8 cellular contexts compared by ENCODE assay signal in genomic region chr5:69166686-69167487, GRCh38. TPM values are rescaled to one million over a fixed set of nuclear protein-coding genes. Genes with fewer than 3 reads are reported as not detected.
A peak's percentile ranks its signal among the peaks of the same experiment; 100 is the strongest.
DNase-seq lines count a peak whose midpoint lies in the region; ATAC-seq lines count a peak whose summit lies in the region.

Gene CCNB1 (plus strand): TSS chr5:69167150. CDS start chr5:69167263, 113 bp downstream.

- CTCF ChIA-PET in activated CD4-positive, alpha-beta T cell treated with anti-CD3 and anti-CD28 coated beads for 36 hours (lab: Charles Lee): interaction anchor here (0.6 to 1.7 kb wide), 7 partner anchors 13 to 168 kb away, joined by 3 to 7 read pairs (median 4); partner anchors contain the start of genes CENPH and SLC30A5

- peak within 1 kb of the TSS; percentile 94 for H3K4me3 Mint-ChIP-seq in activated CD4-positive, alpha-beta T cell treated with anti-CD3 and anti-CD28 coated beads for 36 hours

- peaks cover 41% of the 10 kb centered on the region for H3K36me3 Mint-ChIP-seq in activated CD4-positive, alpha-beta T cell treated with anti-CD3 and anti-CD28 coated beads for 36 hours (ENCODE audit: low read depth)

- peaks cover 17% of the 10 kb centered on the region for H3K4me1 Mint-ChIP-seq in activated CD4-positive, alpha-beta T cell treated with anti-CD3 and anti-CD28 coated beads for 36 hours

- no peaks in the 10 kb centered on the region for H3K9me3 Mint-ChIP-seq in activated CD4-positive, alpha-beta T cell treated with anti-CD3 and anti-CD28 coated beads for 36 hours (ENCODE audit: low read depth)

- H3K27me3 ChIP-seq in BLaER1: no peaks in the 10 kb centered on the region

- peaks cover 25% of the 10 kb centered on the region for H3K9me3 ChIP-seq in BLaER1

- POLR2A ChIA-PET in activated CD4-positive, alpha-beta T cell treated with anti-CD3 and anti-CD28 coated beads for 36 hours (lab: Charles Lee): interaction anchor here (1.0 to 1.4 kb wide), 2 partner anchors 15 to 23 kb away, joined by 4 to 6 read pairs; partner anchors contain the start of gene CENPH

- peak; percentile 92 for DNase-seq in NCI-H524 treated with DMSO at 0.1 percent for 48 hours (lab: John Stamatoyannopoulos, UW)
- peak; percentile 99 for DNase-seq in activated CD4-positive, alpha-beta T cell treated with anti-CD3 and anti-CD28 coated beads for 36 hours
- peak; percentile 99 for DNase-seq in kidney tubule cell (ENCODE audit: low spot score)
- DNase-seq in stimulated activated CD4-positive, alpha-beta T cell treated with anti-CD3 and anti-CD28 coated beads, Interleukin-1b, Interleukin-23, amount 100 ng/mL, for 1 hour (ENCODE audit: low read depth in 2 of 2): peak; percentile 86 to 93

- peak within 1 kb of the TSS; percentile 86 for H3K9ac ChIP-seq in BLaER1

- peak within 1 kb of the TSS; percentile 77 for H3K4me3 ChIP-seq in BLaER1

- H3K27ac ChIP-seq in BLaER1 (peak within 1 kb of the TSS; percentile 84), cingulate gyrus (ENCODE audit: low read depth, low read length) (peak within 1 kb of the TSS; percentile 72)

- no peaks in the 10 kb centered on the region for H4K20me1 ChIP-seq in BLaER1

- peak within 1 kb of the TSS; percentile 87 for H3K4me2 ChIP-seq in BLaER1

- ATAC-seq in GM19324 (IDR thresholded peaks at IDR 0.05; ENCODE audit: low FRiP score, unreplicated experiment): peak; percentile 100
- ATAC-seq in HG03460 (IDR thresholded peaks at IDR 0.05; ENCODE audit: unreplicated experiment): peak; percentile 99
- ATAC-seq in activated CD4-positive, alpha-beta T cell treated with anti-CD3 and anti-CD28 coated beads for 36 hours: peak; percentile 100

- H3K4me1 ChIP-seq in BLaER1: peaks cover 28% of the 10 kb centered on the region

- H3K36me3 ChIP-seq in BLaER1: peaks cover 42% of the 10 kb centered on the region

- H3K27ac Mint-ChIP-seq in activated CD4-positive, alpha-beta T cell treated with anti-CD3 and anti-CD28 coated beads for 36 hours: peak within 1 kb of the TSS; percentile 81

- intact Hi-C loops in activated CD4-positive, alpha-beta T cell treated with anti-CD3 and anti-CD28 coated beads for 36 hours (cut with DNase I, micrococcal nuclease): loop anchor here (1.0 to 10.0 kb wide), 8 partner anchors 22 to 202 kb away; partner anchors contain the start of genes AK6 (in 2 of the 2), CCDC125 (in 2 of the 2), CDK7 (in 2 of the 2) and CENPH (in 2 of the 2)

- no peaks in the 10 kb centered on the region for H3K27me3 Mint-ChIP-seq in activated CD4-positive, alpha-beta T cell treated with anti-CD3 and anti-CD28 coated beads for 36 hours

RNA-seq across cellular contexts. Expression of gene CCNB1, which starts in this region (rescaled TPM):
- total RNA-seq in activated CD4-positive, alpha-beta T cell treated with anti-CD3 and anti-CD28 coated beads for 36 hours: 100 to 1,000 TPM; 163 to 205 TPM

Comparison
In these comparisons a context has a peak if more than half of its experiments do, and no peak if none do; other contexts are left out.
1. Peak in every context shown above with its lines: DNase-seq, ATAC-seq, H3K4me3 ChIP-seq and H3K27ac ChIP-seq.